In the genomic region with DNA sequence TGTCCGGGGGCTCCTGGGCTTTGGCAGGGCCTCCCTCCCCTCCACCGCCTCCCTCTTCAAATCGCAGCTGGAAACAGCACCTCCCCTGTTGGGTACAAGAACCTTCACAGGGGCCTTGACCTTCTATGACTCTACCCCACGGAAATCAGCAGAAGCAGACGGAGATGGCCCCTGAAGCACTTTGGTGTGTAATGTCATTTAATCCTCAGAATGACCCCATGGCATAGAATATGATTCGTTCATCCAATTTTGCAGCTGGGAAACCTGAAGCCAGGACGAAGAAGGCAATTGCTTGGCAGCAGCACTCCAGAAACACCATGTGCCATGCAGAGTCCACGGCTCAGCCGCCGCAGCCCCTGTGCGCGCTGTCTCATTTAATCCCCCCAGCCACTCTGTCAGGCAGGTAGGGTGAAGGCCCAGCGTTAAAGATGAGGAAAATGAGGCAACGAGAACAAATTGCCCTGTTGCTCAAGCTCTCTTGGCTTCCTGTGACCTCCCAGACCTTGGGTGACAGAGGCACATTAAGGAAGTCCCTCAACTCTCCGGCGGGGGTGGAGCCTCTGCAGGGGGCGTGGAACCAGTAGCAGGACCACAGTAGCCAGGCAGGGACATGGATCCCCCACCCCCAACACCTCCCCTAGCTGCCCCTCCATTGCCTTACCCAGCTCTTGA, we compare ENCODE assay signal across 11 cellular contexts. TPM values are rescaled to one million over a fixed set of nuclear protein-coding genes. Genes with fewer than 3 reads are reported as not detected.
DNase-seq lines count a peak whose midpoint lies in the region; ATAC-seq and TF ChIP-seq lines count a peak whose summit lies in the region.
"Had no signal": no experiment of that assay in that cellular context is flagged by ENCODE, and none has a peak within 500 bp of the region (broad histone marks: within the 10 kb centered on the region; RNA-seq: fewer than 3 reads in every experiment).

No MANE protein-coding gene starts in this region.

- H3K27ac ChIP-seq in BLaER1 (no peak overlapping the region), Karpas-422 (ENCODE audit: low read length) (no peak overlapping the region), mammary epithelial cell (ENCODE audit: insufficient read depth, low read depth, low read length) (no peak overlapping the region)
- H3K27ac ChIP-seq: parathyroid adenoma had no signal

- ATAC-seq in mucosa of descending colon = no peak
- ATAC-seq in GM18868 (IDR thresholded peaks at IDR 0.05; ENCODE audit: unreplicated experiment) = no peak
- no peak for ATAC-seq in GM18873 (IDR thresholded peaks at IDR 0.05; ENCODE audit: low FRiP score, unreplicated experiment)
- no peak for ATAC-seq in GM19452 (IDR thresholded peaks at IDR 0.05; ENCODE audit: unreplicated experiment)

- H3K79me2 ChIP-seq in Karpas-422 (ENCODE audit: low read length) (no peaks in the 10 kb centered on the region), mammary epithelial cell (ENCODE audit: insufficient read depth, low read length) (no peaks in the 10 kb centered on the region)
- H3K79me2 ChIP-seq: parathyroid adenoma had no signal

- H3K27me3 ChIP-seq in BLaER1 = 0 out of 2 replicates have a peak, but pooled peaks cover 8% of the 10 kb centered on the region
- no peaks in the 10 kb centered on the region for H3K27me3 ChIP-seq in Karpas-422 (ENCODE audit: low read length)
- H3K27me3 ChIP-seq in mammary epithelial cell (ENCODE audit: insufficient read depth, low read length) = no peaks in the 10 kb centered on the region

- WGBS in mammary epithelial cell (ENCODE audit: low coverage, missing lambda C conversion rate) = 71% methylated on average over 12 of the region's 17 CpGs

- no peak for TF ChIP-seq CTCF in mammary epithelial cell (conservative IDR thresholded peaks at IDR 0.05 in 1 of 2, IDR thresholded peaks at IDR 0.05 in 1 of 2; ENCODE audit: extremely low read depth in 1 of 2, insufficient read depth in 1 of 2, low read depth in 1 of 2, low read length in 2 of 2)
- no peak for TF ChIP-seq CTCF in mucosa of descending colon (IDR thresholded peaks at IDR 0.05)

- H3K4me3 ChIP-seq in BLaER1 (no peak overlapping the region), Karpas-422 (ENCODE audit: low read length) (no peak overlapping the region), mammary epithelial cell (replicated peaks in 1 of 3; ENCODE audit: insufficient read depth in 1 of 3, low read depth in 2 of 3, low read length in 3 of 3) (no peak overlapping the region), mucosa of descending colon (no peak overlapping the region)

- no peaks in the 10 kb centered on the region for H3K36me3 ChIP-seq in BLaER1
- no peaks in the 10 kb centered on the region for H3K36me3 ChIP-seq in Karpas-422 (ENCODE audit: insufficient read depth, low read length)
- no peaks in the 10 kb centered on the region for H3K36me3 ChIP-seq in mammary epithelial cell (ENCODE audit: insufficient read depth, low read length)
- no peaks in the 10 kb centered on the region for H3K36me3 ChIP-seq in mucosa of descending colon (ENCODE audit: low read depth)

- H3K9ac ChIP-seq in BLaER1 = no peak overlapping the region
- H3K9ac ChIP-seq in Karpas-422 (ENCODE audit: low read length) = no peak overlapping the region
- no peak overlapping the region for H3K9ac ChIP-seq in mammary epithelial cell (ENCODE audit: insufficient read depth, low read length)
- H3K9ac ChIP-seq: parathyroid adenoma had no signal

- DNase-seq in Karpas-422 (peak; percentile 61), mammary epithelial cell (no peak), mucosa of descending colon (peak in 2 of 3 donors; percentile 37 to 73), NCI-H1092 treated with DMSO at 0.1 percent for 48 hours (lab: John Stamatoyannopoulos, UW) (no peak)
- DNase-seq: activated CD4-positive, alpha-beta memory T cell treated with anti-CD3 and anti-CD28 coated beads, Interleukin-2, amount 10 ng/mL, durations not matched to agents 7 days and 5 days had no signal

- CTCF ChIA-PET in mammary epithelial cell (lab: Charles Lee; ENCODE audit: low non-redundant PET) = interaction anchor here (0.7 kb wide), 1 partner anchor 125 kb away, joined by 8 read pairs; a partner anchor contains a TSS

- no TSS peak for BruUV-seq in mammary epithelial cell (replicated peaks; lab: Mats Ljungman, UMichigan)

- intact Hi-C loops in mammary epithelial cell (cut with micrococcal nuclease) (no loop called here), mucosa of descending colon (cut with DNase I, micrococcal nuclease) (loop anchor here (5.0 kb wide), 1 partner anchor 129 kb away; no protein-coding TSS in a partner anchor)

- in situ Hi-C loops in mammary epithelial cell (cut with MboI; ENCODE audit: low sequenced_read_pairs in 2 of 2) = no loop called here

- H3K9me2 ChIP-seq in Karpas-422 (replicated peaks; ENCODE audit: insufficient read depth, low read length) = no peaks in the 10 kb centered on the region

- peak overlapping the region; percentile 73 for H3K4me2 ChIP-seq in BLaER1
- H3K4me2 ChIP-seq in Karpas-422 (ENCODE audit: low read depth, low read length, poor library complexity, severe bottlenecking) = no peak overlapping the region
- H3K4me2 ChIP-seq in mammary epithelial cell (ENCODE audit: insufficient read depth, low read depth, low read length) = no peak overlapping the region

- peaks cover 55% of the 10 kb centered on the region for H3K4me1 ChIP-seq in BLaER1
- H3K4me1 ChIP-seq in Karpas-422 (ENCODE audit: low read length) = peaks cover 24% of the 10 kb centered on the region
- peaks cover 9% of the 10 kb centered on the region for H3K4me1 ChIP-seq in mammary epithelial cell (ENCODE audit: insufficient read depth, low read length)
- H3K4me1 ChIP-seq in mucosa of descending colon (ENCODE audit: low read depth) = peaks cover 8% of the 10 kb centered on the region
- H3K4me1 ChIP-seq: parathyroid adenoma had no signal

- H2AFZ ChIP-seq in Karpas-422 (ENCODE audit: low read length) = no peak overlapping the region
- peak overlapping the region; percentile 78 for H2AFZ ChIP-seq in mammary epithelial cell (ENCODE audit: low read depth, low read length)
- H2AFZ ChIP-seq: parathyroid adenoma had no signal

- H4K20me1 ChIP-seq in BLaER1 = peaks cover 12% of the 10 kb centered on the region
- H4K20me1 ChIP-seq in Karpas-422 (ENCODE audit: insufficient read depth, low read depth, low read length) = no peaks in the 10 kb centered on the region
- H4K20me1 ChIP-seq in mammary epithelial cell (ENCODE audit: insufficient read depth, low read length) = no peaks in the 10 kb centered on the region

- no peaks in the 10 kb centered on the region for H3K9me3 ChIP-seq in BLaER1
- no peaks in the 10 kb centered on the region for H3K9me3 ChIP-seq in Karpas-422 (ENCODE audit: low read length)
- H3K9me3 ChIP-seq in mammary epithelial cell (replicated peaks; ENCODE audit: insufficient read depth, low read length) = no peaks in the 10 kb centered on the region
- H3K9me3 ChIP-seq in mucosa of descending colon = no peaks in the 10 kb centered on the region

- dilution Hi-C loops in mammary epithelial cell (cut with HindIII; ENCODE audit: low sequenced_read_pairs) = no loop called here

RNA-seq across cellular contexts. Expression of a gene that starts 25.8 kb away (rescaled TPM):
- total RNA-seq in Karpas-422 (2014; rRNA removed; shearing (Covaris generic); ENCODE audit: low replicate concordance) = 117 and 184 TPM in 2 replicates
- total RNA-seq in mammary epithelial cell = 1 to 10 TPM in 1 of 2 donors, not detected in 1; 1.7 TPM
- polyA plus RNA-seq in mammary epithelial cell = 1.8 TPM
- 0.62 TPM for polyA minus RNA-seq in mammary epithelial cell
- total RNA-seq in mucosa of descending colon = 10 to 100 TPM; 24.1 to 71.1 (median 48.1) TPM

RNA-seq across cellular contexts. Expression of a gene that starts 60.0 kb away (rescaled TPM):
- total RNA-seq in Karpas-422 (2014; rRNA removed; shearing (Covaris generic); ENCODE audit: low replicate concordance) = 0.19 and 1.2 TPM in 2 replicates
- not detected for total RNA-seq in mammary epithelial cell
- polyA plus RNA-seq in mammary epithelial cell = 0.05 TPM
- not detected for polyA minus RNA-seq in mammary epithelial cell
- under 1 TPM in 1 of 3 donors, not detected in 2; 0.22 TPM for total RNA-seq in mucosa of descending colon
- total RNA-seq: activated CD4-positive, alpha-beta memory T cell treated with anti-CD3 and anti-CD28 coated beads, Interleukin-2, amount 10 ng/mL, durations not matched to agents 7 days and 5 days; lower leg skin had no signal

Comparison
In these comparisons a context has a peak if more than half of its experiments do, and no peak if none do; other contexts are left out.
1. DNase-seq: peak in Karpas-422 (single experiment) and mucosa of descending colon (2 of 3); none in mammary epithelial cell (single experiment) and NCI-H1092 treated with DMSO at 0.1 percent for 48 hours (single experiment).
2. RNA of a gene that starts 25.8 kb away (total RNA-seq): 117 to 184 TPM in Karpas-422 and 24.1 to 71.1 TPM in mucosa of descending colon; 1.7 TPM in mammary epithelial cell; every median in the first group is over 4 times any median in the second.